Comparison of ENCODE assay signal across 27 cellular contexts in the genomic region with DNA sequence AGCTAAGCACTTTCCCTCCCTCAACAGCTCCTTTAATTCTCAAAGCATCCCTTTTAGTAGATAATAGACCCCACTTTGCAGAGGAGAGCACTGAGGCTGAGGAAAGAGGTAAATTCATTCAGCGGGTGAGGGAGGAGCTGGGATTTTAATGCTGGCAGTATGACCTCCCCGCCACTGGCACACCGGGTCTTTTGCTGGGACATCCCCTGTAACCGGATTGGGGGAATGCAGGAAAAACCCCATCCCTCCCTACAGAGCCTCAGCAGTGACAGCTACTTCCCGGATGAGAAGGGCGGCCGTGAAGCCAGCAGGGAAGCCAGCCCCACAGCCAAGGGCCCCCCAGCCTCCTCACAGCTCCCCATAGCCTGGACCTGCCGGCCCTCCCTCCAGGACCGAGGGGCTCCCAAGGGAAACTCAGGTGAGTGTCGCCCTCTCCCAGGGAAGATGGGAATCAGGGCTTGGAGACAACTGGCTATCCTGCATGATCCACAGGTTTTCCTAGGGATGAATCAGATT. TPM values are rescaled to one million over a fixed set of nuclear protein-coding genes. Genes with fewer than 3 reads are reported as not detected.
DNase-seq lines count a peak whose midpoint lies in the region; ATAC-seq and TF ChIP-seq lines count a peak whose summit lies in the region.
"Had no signal": no experiment of that assay in that cellular context is flagged by ENCODE, and none has a peak within 500 bp of the region (broad histone marks: within the 10 kb centered on the region; RNA-seq: fewer than 3 reads in every experiment).

No MANE protein-coding gene starts in this region.

- H3K27ac Mint-ChIP-seq in dendritic cell treated with granulocyte-macrophage colony-stimulating factor and Interleukin-4, amounts not matched to agents 40 ng/mL and 50 ng/mL, for 4 days: peak overlapping the region; percentile 26
- no peak overlapping the region for H3K27ac Mint-ChIP-seq in type B pancreatic cell
- H3K27ac Mint-ChIP-seq: CD14-positive monocyte, IgD-negative memory B cell had no signal

- H3K4me3 ChIP-seq in WERI-Rb-1 (ENCODE audit: low read depth, low read length): no peak overlapping the region
- H3K4me3 ChIP-seq: SJSA1 had no signal

- ATAC-seq in left lobe of liver (no peak), GM18907 (IDR thresholded peaks at IDR 0.05; ENCODE audit: unreplicated experiment) (no peak)

- peaks cover 4% of the 10 kb centered on the region; the same call in 1 of the 2 replicates for H3K36me3 ChIP-seq in WERI-Rb-1

- no peaks in the 10 kb centered on the region for H3K9me3 ChIP-seq in WERI-Rb-1 (ENCODE audit: severe bottlenecking)
- H3K9me3 ChIP-seq: BE2C, SJSA1 had no signal

- H3K36me3 Mint-ChIP-seq in dendritic cell treated with granulocyte-macrophage colony-stimulating factor and Interleukin-4, amounts not matched to agents 40 ng/mL and 50 ng/mL, for 4 days (ENCODE audit: low read depth): peaks cover 42% of the 10 kb centered on the region
- H3K36me3 Mint-ChIP-seq in type B pancreatic cell: peaks cover 9% of the 10 kb centered on the region

- DNase-seq in activated CD8-positive, alpha-beta memory T cell treated with anti-CD3 and anti-CD28 coated beads for 24 hours: peak; percentile 32
- DNase-seq in activated CD8-positive, alpha-beta memory T cell treated with anti-CD3 and anti-CD28 coated beads, Interleukin-2, amount 50 U/mL, for 48 hours: no peak
- DNase-seq in left lobe of liver (ENCODE audit: low spot score) (peak; percentile 39), type B pancreatic cell (ENCODE audit: extremely low spot score, unreplicated experiment) (peak; percentile 54), retina (no peak), WERI-Rb-1 (no peak)
- DNase-seq: 8988T, ACHN, BE2C, Calu3, DMS79 treated with DMSO at 0.1 percent for 48 hours, GF-D8, HCEC 1CT, MM.1S, NCI-H1694, NCI-H2029 treated with DMSO at 0.1 percent for 48 hours, NCI-H446 treated with DMSO at 0.1 percent for 48 hours, NCI-H526, Right ventricle myocardium superior, RPMI8226 had no signal

- TF ChIP-seq CTCF in type B pancreatic cell (conservative IDR thresholded peaks at IDR 0.05) (no peak), WERI-Rb-1 (IDR thresholded peaks at IDR 0.05; ENCODE audit: low read depth, low read length) (no peak)

- H3K9me3 Mint-ChIP-seq in dendritic cell treated with granulocyte-macrophage colony-stimulating factor and Interleukin-4, amounts not matched to agents 40 ng/mL and 50 ng/mL, for 4 days: no peaks in the 10 kb centered on the region
- no peaks in the 10 kb centered on the region for H3K9me3 Mint-ChIP-seq in type B pancreatic cell
- H3K9me3 Mint-ChIP-seq: CD14-positive monocyte, IgD-negative memory B cell had no signal

- H3K27me3 ChIP-seq in WERI-Rb-1 (ENCODE audit: insufficient read depth, low read depth, severe bottlenecking): no peaks in the 10 kb centered on the region
- H3K27me3 ChIP-seq: BE2C, SJSA1 had no signal

- H3K4me3 Mint-ChIP-seq in dendritic cell treated with granulocyte-macrophage colony-stimulating factor and Interleukin-4, amounts not matched to agents 40 ng/mL and 50 ng/mL, for 4 days: no peak overlapping the region
- H3K4me3 Mint-ChIP-seq in type B pancreatic cell: no peak overlapping the region
- H3K4me3 Mint-ChIP-seq: CD14-positive monocyte had no signal

- H3K27ac ChIP-seq in WERI-Rb-1: no peak overlapping the region
- H3K27ac ChIP-seq: HL-60, KMS-11, SJSA1 had no signal

- intact Hi-C loops in dendritic cell treated with granulocyte-macrophage colony-stimulating factor and Interleukin-4, amounts not matched to agents 40 ng/mL and 50 ng/mL, for 4 days (cut with micrococcal nuclease): no loop called here

- no peaks in the 10 kb centered on the region for H3K27me3 Mint-ChIP-seq in dendritic cell treated with granulocyte-macrophage colony-stimulating factor and Interleukin-4, amounts not matched to agents 40 ng/mL and 50 ng/mL, for 4 days
- H3K27me3 Mint-ChIP-seq in type B pancreatic cell: peaks cover 5% of the 10 kb centered on the region
- H3K27me3 Mint-ChIP-seq: IgD-negative memory B cell had no signal

- peaks cover 42% of the 10 kb centered on the region for H3K4me1 Mint-ChIP-seq in dendritic cell treated with granulocyte-macrophage colony-stimulating factor and Interleukin-4, amounts not matched to agents 40 ng/mL and 50 ng/mL, for 4 days (ENCODE audit: low read depth)
- peaks cover 9% of the 10 kb centered on the region for H3K4me1 Mint-ChIP-seq in type B pancreatic cell (ENCODE audit: unreplicated experiment)

RNA-seq across cellular contexts. Expression of gene ZBTB39, which starts 12.1 kb away (rescaled TPM):
- total RNA-seq in left lobe of liver (3.5 TPM), type B pancreatic cell (ENCODE audit: low replicate concordance) (13.2 and 18.1 TPM in 2 replicates)

RNA-seq across cellular contexts. Expression of gene TAC3, which starts 22.0 kb away (rescaled TPM):
- total RNA-seq in left lobe of liver (not detected), type B pancreatic cell (ENCODE audit: low replicate concordance) (2.9 and 3.1 TPM in 2 replicates)
- total RNA-seq: Calu3, Right ventricle myocardium superior, SJSA1 had no signal

RNA-seq across cellular contexts. Expression of gene RDH16, which starts 36.9 kb away (rescaled TPM):
- 162 TPM for total RNA-seq in left lobe of liver
- 0.43 and 0.68 TPM in 2 replicates for total RNA-seq in type B pancreatic cell (ENCODE audit: low replicate concordance)

RNA-seq across cellular contexts. Expression of gene MYO1A, which starts 55.6 kb away (rescaled TPM):
- 0.28 TPM for total RNA-seq in left lobe of liver
- 4.3 and 19.4 TPM in 2 replicates for total RNA-seq in type B pancreatic cell (ENCODE audit: low replicate concordance)
- total RNA-seq: SJSA1 had no signal

Comparison
In these comparisons a context has a peak if more than half of its experiments do, and no peak if none do; other contexts are left out.
1. DNase-seq: peak in activated CD8-positive, alpha-beta memory T cell treated with anti-CD3 and anti-CD28 coated beads for 24 hours (single experiment), left lobe of liver (single experiment) and type B pancreatic cell (single experiment); none in activated CD8-positive, alpha-beta memory T cell treated with anti-CD3 and anti-CD28 coated beads, Interleukin-2, amount 50 U/mL, for 48 hours (single experiment), retina (single experiment) and WERI-Rb-1 (single experiment).
2. RNA of gene RDH16, which starts 36.9 kb away (total RNA-seq): 162 TPM in left lobe of liver (single experiment); 0.43 to 0.68 TPM in type B pancreatic cell; every median in the first group is over 10 times any median in the second.